Comparison of ENCODE assay signal across 7 cellular contexts in genomic region chr10:100828744-100829102, GRCh38.
DNase-seq lines count a peak whose midpoint lies in the region; ATAC-seq lines count a peak whose summit lies in the region.

No MANE protein-coding gene starts in this region.

- H3K27ac ChIP-seq in skeletal muscle tissue (ENCODE audit: low read depth, low read length): no peak overlapping the region

- peak; percentile 42 to 73 for DNase-seq in HAP-1 (ENCODE audit: low spot score in 2 of 2)
- peak; percentile 72 for DNase-seq in germinal center (ENCODE audit: low spot score)
- no peak for DNase-seq in NCI-H1436 (lab: John Stamatoyannopoulos, UW)

- no peaks in the 10 kb centered on the region for H3K9me3 ChIP-seq in HAP-1
- H3K9me3 ChIP-seq in skeletal muscle tissue (ENCODE audit: control insufficient read depth in 3 of 3, low read length in 3 of 3): no peaks in the 10 kb centered on the region

- no peaks in the 10 kb centered on the region for H3K27me3 ChIP-seq in HAP-1 (ENCODE audit: low read depth)
- H3K27me3 ChIP-seq in skeletal muscle tissue (ENCODE audit: control insufficient read depth in 3 of 3, insufficient read depth in 3 of 3, low read length in 3 of 3): peaks cover 85 to 89% (median 87%) of the 10 kb centered on the region in 3 donors

- peaks cover 86% of the 10 kb centered on the region for H3K27me3 Mint-ChIP-seq in T-helper 1 cell treated with Interleukin-12 subunit alpha and Interleukin-12 subunit beta and Interleukin-4 antibody, amounts not matched to agents 30 μg/mL and 1 μg/mL, for 36 hours (ENCODE audit: low read depth)

- in situ Hi-C loops in HAP-1 (cut with MboI; ENCODE audit: low sequenced_read_pairs): no loop called here

- H3K9me3 Mint-ChIP-seq in T-helper 1 cell treated with Interleukin-12 subunit alpha and Interleukin-12 subunit beta and Interleukin-4 antibody, amounts not matched to agents 30 μg/mL and 1 μg/mL, for 36 hours: no peaks in the 10 kb centered on the region

- H3K36me3 ChIP-seq in HAP-1 (replicated peaks): no peaks in the 10 kb centered on the region
- no peaks in the 10 kb centered on the region for H3K36me3 ChIP-seq in skeletal muscle tissue (ENCODE audit: control insufficient read depth in 3 of 3, insufficient read depth in 3 of 3, low read length in 3 of 3)

- no peak overlapping the region for H3K9ac ChIP-seq in skeletal muscle tissue (ENCODE audit: low read depth in 1 of 3, low read length in 3 of 3)

- H3K4me3 Mint-ChIP-seq in T-helper 1 cell treated with Interleukin-12 subunit alpha and Interleukin-12 subunit beta and Interleukin-4 antibody, amounts not matched to agents 30 μg/mL and 1 μg/mL, for 36 hours: peak overlapping the region; percentile 77

- ATAC-seq in GM18498 (IDR thresholded peaks at IDR 0.05; ENCODE audit: unreplicated experiment): no peak
- ATAC-seq in GM21576 (IDR thresholded peaks at IDR 0.05; ENCODE audit: unreplicated experiment): no peak

- peaks cover 12% of the 10 kb centered on the region for H3K4me1 ChIP-seq in HAP-1
- peaks cover 14 to 25% (median 21%) of the 10 kb centered on the region in 3 donors for H3K4me1 ChIP-seq in skeletal muscle tissue (ENCODE audit: control insufficient read depth in 3 of 3, insufficient read depth in 3 of 3, low read length in 3 of 3)

- peak overlapping the region; percentile 52 for H3K27ac Mint-ChIP-seq in T-helper 1 cell treated with Interleukin-12 subunit alpha and Interleukin-12 subunit beta and Interleukin-4 antibody, amounts not matched to agents 30 μg/mL and 1 μg/mL, for 36 hours

- peaks cover 4% of the 10 kb centered on the region for H3K36me3 Mint-ChIP-seq in T-helper 1 cell treated with Interleukin-12 subunit alpha and Interleukin-12 subunit beta and Interleukin-4 antibody, amounts not matched to agents 30 μg/mL and 1 μg/mL, for 36 hours (ENCODE audit: low read depth)

- H3K4me1 Mint-ChIP-seq in T-helper 1 cell treated with Interleukin-12 subunit alpha and Interleukin-12 subunit beta and Interleukin-4 antibody, amounts not matched to agents 30 μg/mL and 1 μg/mL, for 36 hours (ENCODE audit: low read depth): peaks cover 17% of the 10 kb centered on the region

- H3K4me3 ChIP-seq in HAP-1 (peak overlapping the region; percentile 28), skeletal muscle tissue (ENCODE audit: low read length in 3 of 3) (peak overlapping the region; percentile 41 to 55 (median 50))
